9 cellular contexts compared by ENCODE assay signal in the genomic region with DNA sequence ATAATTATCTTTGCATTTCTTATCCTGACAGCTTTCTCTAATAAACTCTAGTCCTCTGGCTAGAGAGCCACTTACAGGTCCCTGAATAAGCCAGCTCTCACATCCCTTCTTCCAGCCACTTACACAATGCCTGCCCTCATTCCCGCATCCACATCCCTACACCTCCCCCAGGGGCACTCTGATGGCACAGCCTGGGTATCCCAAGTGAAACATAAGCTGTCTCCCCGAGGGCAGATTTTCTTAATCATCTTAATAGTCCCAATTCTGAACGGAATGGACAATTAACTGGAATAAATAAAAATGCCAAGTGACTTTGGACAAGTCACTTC.
DNase-seq lines count a peak whose midpoint lies in the region; ATAC-seq and TF ChIP-seq lines count a peak whose summit lies in the region.
"Had no signal": no experiment of that assay in that cellular context is flagged by ENCODE, and none has a peak within 500 bp of the region (broad histone marks: within the 10 kb centered on the region; RNA-seq: fewer than 3 reads in every experiment).

No MANE protein-coding gene starts in this region.

- H3K27me3 Mint-ChIP-seq in stimulated activated naive CD8-positive, alpha-beta T cell treated with anti-CD3 and anti-CD28 coated beads, Interleukin-15, Interleukin-2, amounts not matched to agents 100 ng/mL and 50 ng/mL, for 24 hours, result no peaks in the 10 kb centered on the region
- peaks cover 4% of the 10 kb centered on the region for H3K27me3 Mint-ChIP-seq in nephron (ENCODE audit: low read depth)

- TF ChIP-seq CTCF in coronary artery (IDR thresholded peaks at IDR 0.05), result no peak
- no peak for TF ChIP-seq CTCF in nephron (IDR thresholded peaks at IDR 0.05; ENCODE audit: unreplicated experiment in 3 of 3)

- DNase-seq in stimulated activated naive CD8-positive, alpha-beta T cell treated with anti-CD3 and anti-CD28 coated beads, Interleukin-15, Interleukin-2, amounts not matched to agents 100 U/mL and 50 U/mL, for 24 hours, result no peak
- DNase-seq in coronary artery (ENCODE audit: low spot score) (no peak), DMS153 treated with DMSO at 0.1 percent for 48 hours (lab: John Stamatoyannopoulos, UW; ENCODE audit: unreplicated experiment) (no peak), NCI-H226 (no peak)

- H3K9me3 Mint-ChIP-seq in stimulated activated naive CD8-positive, alpha-beta T cell treated with anti-CD3 and anti-CD28 coated beads, Interleukin-15, Interleukin-2, amounts not matched to agents 100 ng/mL and 50 ng/mL, for 24 hours, result no peaks in the 10 kb centered on the region
- no peaks in the 10 kb centered on the region for H3K9me3 Mint-ChIP-seq in nephron

- no peak overlapping the region for H3K4me3 Mint-ChIP-seq in stimulated activated naive CD8-positive, alpha-beta T cell treated with anti-CD3 and anti-CD28 coated beads, Interleukin-15, Interleukin-2, amounts not matched to agents 100 ng/mL and 50 ng/mL, for 24 hours
- H3K4me3 Mint-ChIP-seq in nephron, result peak overlapping the region; percentile 7 to 51 (median 18)

- peak overlapping the region; percentile 59 to 99 for H3K27ac ChIP-seq in coronary artery

- no peak overlapping the region for H3K4me3 ChIP-seq in coronary artery

- H3K4me1 Mint-ChIP-seq in stimulated activated naive CD8-positive, alpha-beta T cell treated with anti-CD3 and anti-CD28 coated beads, Interleukin-15, Interleukin-2, amounts not matched to agents 100 ng/mL and 50 ng/mL, for 24 hours (ENCODE audit: low read depth), result peaks cover 71% of the 10 kb centered on the region
- peaks cover 82% of the 10 kb centered on the region for H3K4me1 Mint-ChIP-seq in nephron

- peak overlapping the region; percentile 90 for H3K27ac Mint-ChIP-seq in stimulated activated naive CD8-positive, alpha-beta T cell treated with anti-CD3 and anti-CD28 coated beads, Interleukin-15, Interleukin-2, amounts not matched to agents 100 ng/mL and 50 ng/mL, for 24 hours
- H3K27ac Mint-ChIP-seq in nephron, result peak overlapping the region; percentile 92 to 95 (median 93)

- peaks cover 26% of the 10 kb centered on the region for H3K36me3 Mint-ChIP-seq in stimulated activated naive CD8-positive, alpha-beta T cell treated with anti-CD3 and anti-CD28 coated beads, Interleukin-15, Interleukin-2, amounts not matched to agents 100 ng/mL and 50 ng/mL, for 24 hours (ENCODE audit: low read depth)
- peaks cover 54% of the 10 kb centered on the region for H3K36me3 Mint-ChIP-seq in nephron (ENCODE audit: low read depth)

- ATAC-seq in stimulated activated naive CD8-positive, alpha-beta T cell treated with anti-CD3 and anti-CD28 coated beads, Interleukin-15, Interleukin-2, amounts not matched to agents 100 U/mL and 50 U/mL, for 24 hours, result no peak
- no peak for ATAC-seq in HG03196 (IDR thresholded peaks at IDR 0.05; ENCODE audit: unreplicated experiment)
- ATAC-seq in GM21737 (IDR thresholded peaks at IDR 0.05; ENCODE audit: unreplicated experiment), result no peak
- ATAC-seq: sciatic nerve had no signal
